1 cellular context compared by ENCODE assay signal in genomic region chr7:131932271-131932670, GRCh38.
TF ChIP-seq lines count a peak whose summit lies in the region.

No MANE protein-coding gene starts in this region.

TF ChIP-seq in H1, 55 proteins besides CTCF, POLR2A, EP300 and RAD21 (continued from another document):
- TF ChIP-seq CTBP2 (IDR thresholded peaks at IDR 0.05; ENCODE audit: borderline replicate concordance, insufficient read depth, insufficient read length, low read length) (no peak), BCL11A (IDR thresholded peaks at IDR 0.05; ENCODE audit: low read depth in 2 of 2, low read length in 2 of 2) (no peak), JUN (IDR thresholded peaks at IDR 0.05; ENCODE audit: low read depth, low read length) (no peak), EZH2 (IDR thresholded peaks at IDR 0.05; ENCODE audit: low read depth, low read length, severe bottlenecking) (no peak), GABPA (IDR thresholded peaks at IDR 0.05; ENCODE audit: borderline replicate concordance, insufficient read depth, low read length) (no peak), RNF2 (IDR thresholded peaks at IDR 0.05; ENCODE audit: borderline replicate concordance, low read depth, low read length, missing control alignments, poor library complexity, severe bottlenecking) (no peak), RFX5 (IDR thresholded peaks at IDR 0.05; ENCODE audit: borderline replicate concordance, low read depth, low read length) (no peak)
- TF ChIP-seq, protein P1, sequence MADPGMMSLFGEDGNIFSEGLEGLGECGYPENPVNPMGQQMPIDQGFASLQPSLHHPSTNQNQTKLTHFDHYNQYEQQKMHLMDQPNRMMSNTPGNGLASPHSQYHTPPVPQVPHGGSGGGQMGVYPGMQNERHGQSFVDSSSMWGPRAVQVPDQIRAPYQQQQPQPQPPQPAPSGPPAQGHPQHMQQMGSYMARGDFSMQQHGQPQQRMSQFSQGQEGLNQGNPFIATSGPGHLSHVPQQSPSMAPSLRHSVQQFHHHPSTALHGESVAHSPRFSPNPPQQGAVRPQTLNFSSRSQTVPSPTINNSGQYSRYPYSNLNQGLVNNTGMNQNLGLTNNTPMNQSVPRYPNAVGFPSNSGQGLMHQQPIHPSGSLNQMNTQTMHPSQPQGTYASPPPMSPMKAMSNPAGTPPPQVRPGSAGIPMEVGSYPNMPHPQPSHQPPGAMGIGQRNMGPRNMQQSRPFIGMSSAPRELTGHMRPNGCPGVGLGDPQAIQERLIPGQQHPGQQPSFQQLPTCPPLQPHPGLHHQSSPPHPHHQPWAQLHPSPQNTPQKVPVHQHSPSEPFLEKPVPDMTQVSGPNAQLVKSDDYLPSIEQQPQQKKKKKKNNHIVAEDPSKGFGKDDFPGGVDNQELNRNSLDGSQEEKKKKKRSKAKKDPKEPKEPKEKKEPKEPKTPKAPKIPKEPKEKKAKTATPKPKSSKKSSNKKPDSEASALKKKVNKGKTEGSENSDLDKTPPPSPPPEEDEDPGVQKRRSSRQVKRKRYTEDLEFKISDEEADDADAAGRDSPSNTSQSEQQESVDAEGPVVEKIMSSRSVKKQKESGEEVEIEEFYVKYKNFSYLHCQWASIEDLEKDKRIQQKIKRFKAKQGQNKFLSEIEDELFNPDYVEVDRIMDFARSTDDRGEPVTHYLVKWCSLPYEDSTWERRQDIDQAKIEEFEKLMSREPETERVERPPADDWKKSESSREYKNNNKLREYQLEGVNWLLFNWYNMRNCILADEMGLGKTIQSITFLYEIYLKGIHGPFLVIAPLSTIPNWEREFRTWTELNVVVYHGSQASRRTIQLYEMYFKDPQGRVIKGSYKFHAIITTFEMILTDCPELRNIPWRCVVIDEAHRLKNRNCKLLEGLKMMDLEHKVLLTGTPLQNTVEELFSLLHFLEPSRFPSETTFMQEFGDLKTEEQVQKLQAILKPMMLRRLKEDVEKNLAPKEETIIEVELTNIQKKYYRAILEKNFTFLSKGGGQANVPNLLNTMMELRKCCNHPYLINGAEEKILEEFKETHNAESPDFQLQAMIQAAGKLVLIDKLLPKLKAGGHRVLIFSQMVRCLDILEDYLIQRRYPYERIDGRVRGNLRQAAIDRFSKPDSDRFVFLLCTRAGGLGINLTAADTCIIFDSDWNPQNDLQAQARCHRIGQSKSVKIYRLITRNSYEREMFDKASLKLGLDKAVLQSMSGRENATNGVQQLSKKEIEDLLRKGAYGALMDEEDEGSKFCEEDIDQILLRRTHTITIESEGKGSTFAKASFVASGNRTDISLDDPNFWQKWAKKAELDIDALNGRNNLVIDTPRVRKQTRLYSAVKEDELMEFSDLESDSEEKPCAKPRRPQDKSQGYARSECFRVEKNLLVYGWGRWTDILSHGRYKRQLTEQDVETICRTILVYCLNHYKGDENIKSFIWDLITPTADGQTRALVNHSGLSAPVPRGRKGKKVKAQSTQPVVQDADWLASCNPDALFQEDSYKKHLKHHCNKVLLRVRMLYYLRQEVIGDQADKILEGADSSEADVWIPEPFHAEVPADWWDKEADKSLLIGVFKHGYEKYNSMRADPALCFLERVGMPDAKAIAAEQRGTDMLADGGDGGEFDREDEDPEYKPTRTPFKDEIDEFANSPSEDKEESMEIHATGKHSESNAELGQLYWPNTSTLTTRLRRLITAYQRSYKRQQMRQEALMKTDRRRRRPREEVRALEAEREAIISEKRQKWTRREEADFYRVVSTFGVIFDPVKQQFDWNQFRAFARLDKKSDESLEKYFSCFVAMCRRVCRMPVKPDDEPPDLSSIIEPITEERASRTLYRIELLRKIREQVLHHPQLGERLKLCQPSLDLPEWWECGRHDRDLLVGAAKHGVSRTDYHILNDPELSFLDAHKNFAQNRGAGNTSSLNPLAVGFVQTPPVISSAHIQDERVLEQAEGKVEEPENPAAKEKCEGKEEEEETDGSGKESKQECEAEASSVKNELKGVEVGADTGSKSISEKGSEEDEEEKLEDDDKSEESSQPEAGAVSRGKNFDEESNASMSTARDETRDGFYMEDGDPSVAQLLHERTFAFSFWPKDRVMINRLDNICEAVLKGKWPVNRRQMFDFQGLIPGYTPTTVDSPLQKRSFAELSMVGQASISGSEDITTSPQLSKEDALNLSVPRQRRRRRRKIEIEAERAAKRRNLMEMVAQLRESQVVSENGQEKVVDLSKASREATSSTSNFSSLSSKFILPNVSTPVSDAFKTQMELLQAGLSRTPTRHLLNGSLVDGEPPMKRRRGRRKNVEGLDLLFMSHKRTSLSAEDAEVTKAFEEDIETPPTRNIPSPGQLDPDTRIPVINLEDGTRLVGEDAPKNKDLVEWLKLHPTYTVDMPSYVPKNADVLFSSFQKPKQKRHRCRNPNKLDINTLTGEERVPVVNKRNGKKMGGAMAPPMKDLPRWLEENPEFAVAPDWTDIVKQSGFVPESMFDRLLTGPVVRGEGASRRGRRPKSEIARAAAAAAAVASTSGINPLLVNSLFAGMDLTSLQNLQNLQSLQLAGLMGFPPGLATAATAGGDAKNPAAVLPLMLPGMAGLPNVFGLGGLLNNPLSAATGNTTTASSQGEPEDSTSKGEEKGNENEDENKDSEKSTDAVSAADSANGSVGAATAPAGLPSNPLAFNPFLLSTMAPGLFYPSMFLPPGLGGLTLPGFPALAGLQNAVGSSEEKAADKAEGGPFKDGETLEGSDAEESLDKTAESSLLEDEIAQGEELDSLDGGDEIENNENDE (IDR thresholded peaks at IDR 0.05; ENCODE audit: insufficient replicate concordance, low read length): no peak
- TF ChIP-seq, protein P2, sequence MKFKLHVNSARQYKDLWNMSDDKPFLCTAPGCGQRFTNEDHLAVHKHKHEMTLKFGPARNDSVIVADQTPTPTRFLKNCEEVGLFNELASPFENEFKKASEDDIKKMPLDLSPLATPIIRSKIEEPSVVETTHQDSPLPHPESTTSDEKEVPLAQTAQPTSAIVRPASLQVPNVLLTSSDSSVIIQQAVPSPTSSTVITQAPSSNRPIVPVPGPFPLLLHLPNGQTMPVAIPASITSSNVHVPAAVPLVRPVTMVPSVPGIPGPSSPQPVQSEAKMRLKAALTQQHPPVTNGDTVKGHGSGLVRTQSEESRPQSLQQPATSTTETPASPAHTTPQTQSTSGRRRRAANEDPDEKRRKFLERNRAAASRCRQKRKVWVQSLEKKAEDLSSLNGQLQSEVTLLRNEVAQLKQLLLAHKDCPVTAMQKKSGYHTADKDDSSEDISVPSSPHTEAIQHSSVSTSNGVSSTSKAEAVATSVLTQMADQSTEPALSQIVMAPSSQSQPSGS (IDR thresholded peaks at IDR 0.05; ENCODE audit: low read length): no peak
TF ChIP-seq in H1: peak in this region for 0.
